ENCODE assay signal across 8 cellular contexts in genomic region chr3:130893240-130894129, GRCh38. TPM values are rescaled to one million over a fixed set of nuclear protein-coding genes. Genes with fewer than 3 reads are reported as not detected.
DNase-seq lines count a peak whose midpoint lies in the region; ATAC-seq and TF ChIP-seq lines count a peak whose summit lies in the region.

Gene ATP2C1 (plus strand): TSS chr3:130894084. CDS start chr3:130894770, 686 bp downstream.

- H3K79me1 ChIP-seq in H9 (ENCODE audit: insufficient read depth, low read depth, low read length, poor library complexity, severe bottlenecking) = no peaks in the 10 kb centered on the region

- no peak within 1 kb of the TSS for H2BK120ac ChIP-seq in H9 (ENCODE audit: low read depth, low read length, poor library complexity, severe bottlenecking)

- H4K5ac ChIP-seq in H9 (ENCODE audit: insufficient read length, low read depth, low read length) = no peak within 1 kb of the TSS

- H3K27ac ChIP-seq in H9 (ENCODE audit: insufficient read length, low read depth, low read length) = no peak within 1 kb of the TSS

- H3T11ph ChIP-seq in H9 (ENCODE audit: low read length) = no peak within 1 kb of the TSS

- H3K4me3 Mint-ChIP-seq in H9 (peak within 1 kb of the TSS; percentile 93), nephron progenitor cell (peak within 1 kb of the TSS; percentile 95)
- H3K4me3 Mint-ChIP-seq in stimulated activated naive CD8-positive, alpha-beta T cell treated with anti-CD3 and anti-CD28 coated beads, Interleukin-15, amount 100 ng/mL, for 72 hours = peak within 1 kb of the TSS; percentile 73 to 94

- H3K4me1 Mint-ChIP-seq in H9 (peaks cover 39 to 40% of the 10 kb centered on the region in 2 experiments), nephron progenitor cell (peaks cover 43% of the 10 kb centered on the region)
- H3K4me1 Mint-ChIP-seq in stimulated activated naive CD8-positive, alpha-beta T cell treated with anti-CD3 and anti-CD28 coated beads, Interleukin-15, amount 100 ng/mL, for 72 hours = peaks cover 30% of the 10 kb centered on the region

- H3K27me3 Mint-ChIP-seq in H9 (ENCODE audit: low read depth) (no peaks in the 10 kb centered on the region), nephron progenitor cell (ENCODE audit: low read depth, poor library complexity) (peaks cover 4% of the 10 kb centered on the region)
- no peaks in the 10 kb centered on the region for H3K27me3 Mint-ChIP-seq in stimulated activated naive CD8-positive, alpha-beta T cell treated with anti-CD3 and anti-CD28 coated beads, Interleukin-15, amount 100 ng/mL, for 72 hours

- H2BK20ac ChIP-seq in H9 (ENCODE audit: low read depth, low read length, poor library complexity, severe bottlenecking) = no peak within 1 kb of the TSS

- H3K9me3 Mint-ChIP-seq in H9 (no peaks in the 10 kb centered on the region), nephron progenitor cell (no peaks in the 10 kb centered on the region)
- no peaks in the 10 kb centered on the region for H3K9me3 Mint-ChIP-seq in stimulated activated naive CD8-positive, alpha-beta T cell treated with anti-CD3 and anti-CD28 coated beads, Interleukin-15, amount 100 ng/mL, for 72 hours

- H3K23me2 ChIP-seq in H9 (ENCODE audit: insufficient read length, low read depth, low read length, poor library complexity, severe bottlenecking) = peaks cover 11% of the 10 kb centered on the region

- TF ChIP-seq CTCF in H9 (conservative IDR thresholded peaks at IDR 0.05) (peak; percentile 42; the same call in 2 of the 3 replicates), nephron progenitor cell (IDR thresholded peaks at IDR 0.05) (no peak)

- H2BK15ac ChIP-seq in H9 (ENCODE audit: low read depth, low read length) = no peak within 1 kb of the TSS

- H3K23ac ChIP-seq in H9 (ENCODE audit: insufficient read length, low read depth, low read length) = no peak within 1 kb of the TSS

- H3K27me3 ChIP-seq in H9 (ENCODE audit: insufficient read depth, low read length) = no peaks in the 10 kb centered on the region

- H3K79me2 ChIP-seq in H9 (ENCODE audit: insufficient read depth, low read length) = peaks cover 11% of the 10 kb centered on the region

- H3K9me3 ChIP-seq in ES-I3 (ENCODE audit: control insufficient read depth, insufficient read depth, low read length) = no peaks in the 10 kb centered on the region
- no peaks in the 10 kb centered on the region for H3K9me3 ChIP-seq in H9 (ENCODE audit: control insufficient read depth, low read depth, low read length)

- H2BK5ac ChIP-seq in H9 (ENCODE audit: insufficient read length, low read length) = peak within 1 kb of the TSS; percentile 34

- peak within 1 kb of the TSS; percentile 99 for H3K4me2 ChIP-seq in H9 (ENCODE audit: insufficient read depth, insufficient read length, low read length)

- H3K4me1 ChIP-seq in ES-I3 (ENCODE audit: insufficient read depth, low read length) = peaks cover 21% of the 10 kb centered on the region
- peaks cover 3% of the 10 kb centered on the region; the same call in 1 of the 2 replicates for H3K4me1 ChIP-seq in H9 (ENCODE audit: insufficient read depth, low read length)

- H3K14ac ChIP-seq in H9 (ENCODE audit: insufficient read depth, low read length) = peak within 1 kb of the TSS; percentile 84

- H3K36me3 Mint-ChIP-seq in H9 (ENCODE audit: insufficient read depth in 1 of 3, low read depth in 3 of 3) (no peaks in the 10 kb centered on the region), nephron progenitor cell (ENCODE audit: low read depth) (no peaks in the 10 kb centered on the region)

- H3K36me3 ChIP-seq in ES-I3 (ENCODE audit: insufficient read depth, low read length) = no peaks in the 10 kb centered on the region

- peak; percentile 95 for DNase-seq in H9
- peak; percentile 97 for DNase-seq in M059J (ENCODE audit: low read depth)
- DNase-seq in SHP77 (lab: John Stamatoyannopoulos, UW) = peak; percentile 81 to 93
- peak; percentile 97 for DNase-seq in activated effector memory CD4-positive, alpha-beta T cell treated with anti-CD3 and anti-CD28 coated beads, Interleukin-2, amount 50 U/mL, for 16 hours
- peak; percentile 87 for DNase-seq in fibroblast of the conjunctiva (ENCODE audit: low read depth)
- peak; percentile 97 for DNase-seq in nephron progenitor cell
- peak; percentile 89 to 92 for DNase-seq in stimulated activated naive CD8-positive, alpha-beta T cell treated with anti-CD3 and anti-CD28 coated beads, Interleukin-15, amount 100 ng/mL, for 72 hours

- WGBS in H9 (ENCODE audit: extremely low coverage, insufficient read length, low lambda C conversion rate) = no CpG with 5 or more reads among the region's 73 CpGs

- H3K56ac ChIP-seq in H9 (ENCODE audit: insufficient read length, low read depth, low read length) = peak within 1 kb of the TSS; percentile 30

- H3K27ac Mint-ChIP-seq in H9 (peak within 1 kb of the TSS; percentile 91 to 99 (median 97)), nephron progenitor cell (peak within 1 kb of the TSS; percentile 99)
- peak within 1 kb of the TSS; percentile 99 for H3K27ac Mint-ChIP-seq in stimulated activated naive CD8-positive, alpha-beta T cell treated with anti-CD3 and anti-CD28 coated beads, Interleukin-15, amount 100 ng/mL, for 72 hours

- peak; percentile 89 for ATAC-seq in stimulated activated naive CD8-positive, alpha-beta T cell treated with anti-CD3 and anti-CD28 coated beads, Interleukin-15, amount 100 ng/mL, for 72 hours

- H2AFZ ChIP-seq in H9 (ENCODE audit: low read length) = peak within 1 kb of the TSS; percentile 94

- no peak within 1 kb of the TSS for H4K8ac ChIP-seq in H9 (replicated peaks; ENCODE audit: insufficient read length, low read depth, low read length)

- H2AK5ac ChIP-seq in H9 (ENCODE audit: insufficient read length, low read length) = no peak within 1 kb of the TSS

- peak within 1 kb of the TSS; percentile 65 for H3K18ac ChIP-seq in H9 (ENCODE audit: insufficient read length, low read depth, low read length)

- no peaks in the 10 kb centered on the region for H4K20me1 ChIP-seq in H9 (ENCODE audit: control insufficient read depth, insufficient read depth, insufficient read length)

- H2BK12ac ChIP-seq in H9 (ENCODE audit: insufficient read length, low read depth, low read length) = peak within 1 kb of the TSS; percentile 75

- H3K9ac ChIP-seq in ES-I3 (ENCODE audit: low read depth, low read length) (peak within 1 kb of the TSS; percentile 99), H9 (ENCODE audit: extremely low read depth, insufficient read length, low read length) (peak within 1 kb of the TSS; percentile 89)

- H4K91ac ChIP-seq in H9 (ENCODE audit: insufficient read length, low read depth, low read length) = no peak within 1 kb of the TSS

- H3K4ac ChIP-seq in H9 (ENCODE audit: low read depth, low read length) = 0 out of 2 replicates have a peak within 1 kb of the TSS, but pooled peaks have one; percentile 13

RNA-seq across cellular contexts. Expression of gene ATP2C1, which starts in this region (rescaled TPM):
- total RNA-seq in H9 (2021) = 64.9 and 65.5 TPM in 2 replicates
- total RNA-seq in M059J (2014; rRNA removed; shearing (Covaris generic)) = 17.2 and 33.9 TPM in 2 replicates
